Comparison of ENCODE assay signal across 8 cellular contexts in the genomic region with DNA sequence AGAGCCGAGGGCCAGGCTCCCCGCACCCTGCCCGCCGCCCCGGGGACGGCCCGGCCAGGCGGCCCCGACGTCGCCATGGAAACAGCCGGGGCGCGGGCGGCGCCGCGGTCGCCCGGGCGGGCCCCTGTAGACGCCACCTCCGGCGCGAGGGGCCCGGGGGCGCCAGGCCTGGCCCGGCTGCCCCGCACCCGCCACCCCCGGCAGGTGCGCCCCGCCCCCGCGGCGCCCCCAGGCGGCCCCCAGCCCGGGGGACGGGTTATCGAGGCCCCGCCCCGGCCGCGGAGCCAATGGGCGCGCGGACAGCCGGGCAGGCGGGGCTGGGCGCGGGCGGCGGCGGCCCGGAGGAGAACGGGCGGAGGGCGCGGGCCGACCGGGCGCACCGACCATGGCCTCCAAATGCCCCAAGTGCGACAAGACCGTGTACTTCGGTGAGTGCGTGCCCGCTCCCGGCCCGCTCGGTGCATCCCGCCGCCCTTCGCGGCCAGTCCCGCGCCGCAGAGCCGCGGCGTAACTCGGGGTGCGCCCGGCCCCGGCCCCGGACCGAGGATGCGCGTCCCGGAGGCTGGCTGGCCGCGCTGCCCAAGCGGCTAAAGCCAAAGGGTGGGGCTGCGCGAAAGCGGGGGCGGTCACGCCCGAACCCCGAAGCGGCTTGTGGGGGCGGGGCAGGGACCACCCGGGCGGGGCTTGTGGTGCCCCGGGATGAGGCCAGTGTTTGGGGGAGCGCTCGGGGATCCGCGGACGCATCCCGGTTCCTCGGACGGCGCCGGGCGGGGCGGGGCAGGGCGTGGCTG. TPM values are rescaled to one million over a fixed set of nuclear protein-coding genes. Genes with fewer than 3 reads are reported as not detected.
DNase-seq lines count a peak whose midpoint lies in the region; TF ChIP-seq lines count a peak whose summit lies in the region.

A gene with protein sequence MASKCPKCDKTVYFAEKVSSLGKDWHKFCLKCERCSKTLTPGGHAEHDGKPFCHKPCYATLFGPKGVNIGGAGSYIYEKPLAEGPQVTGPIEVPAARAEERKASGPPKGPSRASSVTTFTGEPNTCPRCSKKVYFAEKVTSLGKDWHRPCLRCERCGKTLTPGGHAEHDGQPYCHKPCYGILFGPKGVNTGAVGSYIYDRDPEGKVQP (plus strand): TSS at position 344 of the 791 bp plus-strand sequence. CDS start 42 bp downstream, at position 386.

- no peak within 1 kb of the TSS for H2BK15ac ChIP-seq in mesendoderm (replicated peaks; ENCODE audit: low read depth)

- no peaks in the 10 kb centered on the region for H3K36me3 ChIP-seq in endocrine pancreas (ENCODE audit: control insufficient read depth, insufficient read depth, low read length)
- H3K36me3 ChIP-seq in mesendoderm (ENCODE audit: control insufficient read depth, insufficient read depth, low read length), result no peaks in the 10 kb centered on the region
- peaks cover 4 to 5% of the 10 kb centered on the region in 2 donors for H3K36me3 ChIP-seq in thyroid gland

- H3K18ac ChIP-seq in mesendoderm (ENCODE audit: low read length), result peak within 1 kb of the TSS; percentile 34

- no peak within 1 kb of the TSS for H4K8ac ChIP-seq in mesendoderm (ENCODE audit: low read depth, low read length)

- peak within 1 kb of the TSS; percentile 87 for H3K56ac ChIP-seq in mesendoderm (ENCODE audit: low read length)

- no peak within 1 kb of the TSS for H2BK5ac ChIP-seq in mesendoderm (ENCODE audit: low read length)

- H3K4me1 ChIP-seq in endocrine pancreas (ENCODE audit: control insufficient read depth, insufficient read depth, low read length) (no peaks in the 10 kb centered on the region), mesendoderm (ENCODE audit: control insufficient read depth, low read depth, low read length) (peaks cover 4% of the 10 kb centered on the region), thyroid gland (peaks cover 58% of the 10 kb centered on the region in 2 donors)

- no peak within 1 kb of the TSS for H2BK120ac ChIP-seq in mesendoderm (ENCODE audit: low read depth, low read length)

- H3K4me2 ChIP-seq in mesendoderm (ENCODE audit: low read length), result peak within 1 kb of the TSS; percentile 62

- no peak for TF ChIP-seq CTCF in HL-60 (IDR thresholded peaks at IDR 0.05; ENCODE audit: insufficient read depth, low read length)
- TF ChIP-seq CTCF in thyroid gland (IDR thresholded peaks at IDR 0.05), result no peak

- intact Hi-C loops in thyroid gland (cut with DNase I), result loop anchor here (10.0 kb wide), 1 partner anchor 400 kb away; no protein-coding TSS in a partner anchor

- H3K27ac ChIP-seq in HL-60 (replicated peaks), result no peak within 1 kb of the TSS
- H3K27ac ChIP-seq in mesendoderm (ENCODE audit: low read depth, low read length), result peak within 1 kb of the TSS; percentile 45
- peak within 1 kb of the TSS; percentile 79 to 94 (median 92) for H3K27ac ChIP-seq in thyroid gland

- H3K9me3 ChIP-seq in endocrine pancreas (ENCODE audit: control insufficient read depth, low read length), result no peaks in the 10 kb centered on the region
- no peaks in the 10 kb centered on the region for H3K9me3 ChIP-seq in thyroid gland

- peak within 1 kb of the TSS; percentile 80 for H3K23ac ChIP-seq in mesendoderm (ENCODE audit: low read length)

- no peak within 1 kb of the TSS for H2AK5ac ChIP-seq in mesendoderm (ENCODE audit: low read length)

- H3K4me3 ChIP-seq in HL-60 (replicated peaks; ENCODE audit: insufficient read depth, low read length), result peak within 1 kb of the TSS; percentile 43
- H3K4me3 ChIP-seq in endocrine pancreas (ENCODE audit: control insufficient read depth, insufficient read depth, low read length), result no peak within 1 kb of the TSS
- peak within 1 kb of the TSS; percentile 53 for H3K4me3 ChIP-seq in mesendoderm (ENCODE audit: low read length)
- H3K4me3 ChIP-seq in thyroid gland (replicated peaks in 1 of 3), result peak within 1 kb of the TSS; percentile 69 to 91 (median 72)

- peak; percentile 51 to 64 for TF ChIP-seq POLR2A in thyroid gland (IDR thresholded peaks at IDR 0.05)

- DNase-seq in COR-L47 (lab: John Stamatoyannopoulos, UW) (peak; percentile 86), HL-60 (ENCODE audit: low read depth in 1 of 2, low spot score in 1 of 2) (no peak), T-helper 2 cell (peak in 3 of 5 experiments; percentile 54 to 69 (median 56)), mesendoderm (peak; percentile 54), thyroid gland (peak; percentile 59 to 66), inferior parietal cortex (ENCODE audit: extremely low spot score) (no peak)
- no peak for DNase-seq in activated CD8-positive, alpha-beta memory T cell treated with anti-CD3 and anti-CD28 coated beads, Interleukin-2, amount 50 U/mL, for 4 hours

- H3K79me1 ChIP-seq in mesendoderm (ENCODE audit: low read length), result no peaks in the 10 kb centered on the region

- H3K4ac ChIP-seq in mesendoderm (ENCODE audit: low read depth, low read length), result no peak within 1 kb of the TSS

- H4K5ac ChIP-seq in mesendoderm (ENCODE audit: low read length), result no peak within 1 kb of the TSS

- H3K27me3 ChIP-seq in HL-60 (ENCODE audit: insufficient read depth, poor library complexity, severe bottlenecking), result peaks cover 40% of the 10 kb centered on the region
- no peaks in the 10 kb centered on the region for H3K27me3 ChIP-seq in endocrine pancreas (ENCODE audit: control insufficient read depth, insufficient read depth, low read length)
- peaks cover 3% of the 10 kb centered on the region for H3K27me3 ChIP-seq in mesendoderm (ENCODE audit: insufficient read depth, low read length, poor library complexity)
- no peaks in the 10 kb centered on the region for H3K27me3 ChIP-seq in thyroid gland

- no peaks in the 10 kb centered on the region for H3K79me2 ChIP-seq in mesendoderm (ENCODE audit: control insufficient read depth, insufficient read depth, low read length)

- no CpG with 5 or more reads among the region's 118 CpGs for WGBS in mesendoderm (ENCODE audit: extremely low coverage, insufficient coverage, low lambda C conversion rate)
- 4% methylated on average over 5 of the region's 118 CpGs; no CpG with 5 or more reads in 1 of the 2 donors for WGBS in thyroid gland, 2 donors

- H3K9ac ChIP-seq in endocrine pancreas (ENCODE audit: control insufficient read depth, insufficient read depth, low read length) (peak within 1 kb of the TSS; percentile 72), mesendoderm (ENCODE audit: low read length) (peak within 1 kb of the TSS; percentile 74)

RNA-seq across cellular contexts. Expression of the gene that starts here (rescaled TPM):
- 8.3 TPM for polyA plus RNA-seq in mesendoderm (2013, experiment 1 of 2)
- polyA plus RNA-seq in mesendoderm (2013, experiment 2 of 2), result 7.8 TPM
- total RNA-seq in thyroid gland, result 100 to 1,000 TPM; 101 to 160 (median 136) TPM

Comparison
In these comparisons a context has a peak if more than half of its experiments do, and no peak if none do; other contexts are left out.
1. DNase-seq: peak in COR-L47 (single experiment), T-helper 2 cell (3 of 5), mesendoderm (single experiment) and thyroid gland (2 of 2); none in HL-60 (0 of 2), activated CD8-positive, alpha-beta memory T cell treated with anti-CD3 and anti-CD28 coated beads, Interleukin-2, amount 50 U/mL, for 4 hours (single experiment) and inferior parietal cortex (single experiment).